Comparison of ENCODE assay signal across 8 cellular contexts in genomic region chr17:74749262-74750038, GRCh38. TPM values are rescaled to one million over a fixed set of nuclear protein-coding genes. Genes with fewer than 3 reads are reported as not detected.
DNase-seq lines count a peak whose midpoint lies in the region; ATAC-seq, FAIRE-seq and TF ChIP-seq lines count a peak whose summit lies in the region.

No MANE protein-coding gene starts in this region.

- in situ Hi-C loops in Panc1 (cut with HindIII; ENCODE audit: low pct_unique_long_range_greater_than_20kb, low sequenced_read_pairs), result no loop called here
- in situ Hi-C loops in GM12878 (cut with MboI), result no loop called here
- in situ Hi-C loops in KBM-7 (cut with MboI; ENCODE audit: low pct_unique_long_range_greater_than_20kb, low sequenced_read_pairs), result no loop called here

- H3K79me2 ChIP-seq in GM12878 (ENCODE audit: control insufficient read depth, insufficient read depth, low read length), result peaks cover 33% of the 10 kb centered on the region

- BruUV-seq in Panc1 (replicated peaks; lab: Mats Ljungman, UMichigan) (no TSS peak), GM12878 (replicated peaks; lab: Mats Ljungman, UMichigan) (no TSS peak)

- H3K4me3 ChIP-seq in HEK293 (ENCODE audit: low read depth, low read length) (peak overlapping the region; percentile 81), Panc1 (ENCODE audit: low read depth in 2 of 2, low read length in 2 of 2) (peak overlapping the region; percentile 76 to 95), GM12878 (peak overlapping the region; percentile 96)

- TF ChIP-seq EP300 in GM12878 (IDR thresholded peaks at IDR 0.05; ENCODE audit: borderline replicate concordance in 1 of 2, control insufficient read depth in 1 of 2, low read depth in 2 of 2, low read length in 2 of 2), result no peak

- peak overlapping the region; percentile 92 for H3K4me2 ChIP-seq in GM12878 (ENCODE audit: control insufficient read depth, insufficient read depth)

- TF ChIP-seq CTCF in HEK293 (tag by site-specific recombination; IDR thresholded peaks at IDR 0.05) (no peak), Panc1 (IDR thresholded peaks at IDR 0.05) (no peak), GM12878 (IDR thresholded peaks at IDR 0.05 in 2 of 3, conservative IDR thresholded peaks at IDR 0.05 in 1 of 3; ENCODE audit: control insufficient read depth in 2 of 3, extremely low read depth in 1 of 3, insufficient read depth in 1 of 3, low read depth in 3 of 3, low read length in 3 of 3) (no peak)

- H3K9me3 ChIP-seq in HEK293 (ENCODE audit: control insufficient read depth, insufficient read depth, low read depth, low read length) (no peaks in the 10 kb centered on the region), Panc1 (ENCODE audit: control insufficient read depth, insufficient read depth, low read depth, low read length) (no peaks in the 10 kb centered on the region), GM12878 (replicated peaks; ENCODE audit: control insufficient read depth, insufficient read depth, low read length) (no peaks in the 10 kb centered on the region)

- peak; percentile 34 for DNase-seq in COLO668 (lab: John Stamatoyannopoulos, UW; ENCODE audit: unreplicated experiment)
- no peak for DNase-seq in Panc1 (ENCODE audit: low read depth, low spot score)
- DNase-seq in GM12878 (ENCODE audit: low read depth, low spot score), result no peak
- peak; percentile 90 for DNase-seq in left kidney (ENCODE audit: low read depth, low spot score)
- DNase-seq in stimulated activated naive CD8-positive, alpha-beta T cell treated with anti-CD3 and anti-CD28 coated beads, Interleukin-15, Interleukin-2, amounts not matched to agents 100 U/mL and 50 U/mL, for 24 hours, result peak; percentile 64
- DNase-seq in NCI-H1417 treated with DMSO at 0.1 percent for 48 hours (lab: John Stamatoyannopoulos, UW), result no peak
- DNase-seq in KBM-7, result no peak

- H2AFZ ChIP-seq in GM12878 (ENCODE audit: control insufficient read depth, low read depth, low read length), result peak overlapping the region; percentile 71

- no peak for TF ChIP-seq RAD21 in GM12878 (IDR thresholded peaks at IDR 0.05; ENCODE audit: insufficient read depth, low read depth, low read length)

- 2% methylated on average over 45 of the region's 47 CpGs for WGBS in GM12878 (ENCODE audit: insufficient coverage, insufficient replicate concordance, low lambda C conversion rate, missing lambda C conversion rate)

- CTCF ChIA-PET in HEK293 (lab: Yijun Ruan, JAX) (interaction anchor here (0.6 to 3.0 kb wide), 13 partner anchors 9 to 1903 kb away, joined by 3 to 13 read pairs (median 4); no protein-coding TSS in a partner anchor), Panc1 (lab: Charles Lee) (interaction anchor here (0.6 to 2.3 kb wide), 5 partner anchors 9 to 92 kb away, joined by 5 to 12 read pairs (median 6); no protein-coding TSS in a partner anchor), GM12878 (lab: Yijun Ruan, JAX) (interaction anchor here (0.6 to 2.1 kb wide), 18 partner anchors 10 to 1418 kb away, joined by 3 to 12 read pairs (median 4); partner anchors contain the start of genes NAT9 and RAB37)

- no peaks in the 10 kb centered on the region for H4K20me1 ChIP-seq in GM12878 (ENCODE audit: control insufficient read depth, insufficient read depth)

- H3K36me3 ChIP-seq in HEK293 (ENCODE audit: control insufficient read depth in 2 of 2, insufficient read depth in 1 of 2, low read length in 2 of 2) (no peaks in the 10 kb centered on the region), Panc1 (ENCODE audit: control insufficient read depth, insufficient read depth, low read length) (peaks cover 2% of the 10 kb centered on the region; the same call in 1 of the 2 replicates), GM12878 (ENCODE audit: control insufficient read depth in 2 of 2, insufficient read depth in 2 of 2, low read length in 1 of 2) (no peaks in the 10 kb centered on the region)

- RAD21 ChIA-PET in GM12878 (lab: Charles Lee; ENCODE audit: unreplicated experiment), result interaction anchor here (0.6 to 2.9 kb wide), 9 partner anchors 10 to 211 kb away, joined by 3 to 11 read pairs (median 4); partner anchors contain the start of gene FDXR

- H3K27ac ChIP-seq in HEK293 (ENCODE audit: extremely low read depth, low read depth, low read length) (peak overlapping the region; percentile 68; the same call in 1 of the 2 replicates), Panc1 (ENCODE audit: low read length) (peak overlapping the region; percentile 87), GM12878 (ENCODE audit: control insufficient read depth, insufficient read depth) (peak overlapping the region; percentile 64; the same call in 1 of the 2 replicates)

- SMC1A ChIA-PET in GM12878 (lab: Charles Lee; ENCODE audit: uncharacterized antibody, unreplicated experiment), result interaction anchor here (0.9 to 3.1 kb wide), 7 partner anchors 10 to 92 kb away, joined by 3 to 10 read pairs (median 6); partner anchors contain the start of genes NAT9 and RAB37

- no peak for TF ChIP-seq POLR2A in GM12878 (IDR thresholded peaks at IDR 0.05; ENCODE audit: low read depth, low read length)

- no peak for FAIRE-seq in GM12878 (lab: Jason Lieb, UNC)

- intact Hi-C loops in Panc1 (cut with micrococcal nuclease; ENCODE audit: unreplicated experiment) (no loop called here), GM12878 (cut with micrococcal nuclease; ENCODE audit: unreplicated experiment) (no loop called here)

- H3K9ac ChIP-seq in GM12878 (ENCODE audit: control insufficient read depth, insufficient read depth, low read length), result peak overlapping the region; percentile 73

- ATAC-seq in Panc1 (peak; percentile 19), GM12878 (peak; percentile 33)
- ATAC-seq in stimulated activated naive CD8-positive, alpha-beta T cell treated with anti-CD3 and anti-CD28 coated beads, Interleukin-15, Interleukin-2, amounts not matched to agents 100 U/mL and 50 U/mL, for 24 hours, result no peak

- H3K4me1 ChIP-seq in HEK293 (ENCODE audit: control insufficient read depth, insufficient read depth, low read length), result peaks cover 7% of the 10 kb centered on the region
- peaks cover 38% of the 10 kb centered on the region for H3K4me1 ChIP-seq in Panc1 (ENCODE audit: control insufficient read depth, insufficient read depth, low read length)
- peaks cover 4% of the 10 kb centered on the region for H3K4me1 ChIP-seq in GM12878 (ENCODE audit: control insufficient read depth, insufficient read depth, low read length)

- H3K27me3 ChIP-seq in Panc1 (ENCODE audit: control insufficient read depth, insufficient read depth, low read length) (no peaks in the 10 kb centered on the region), GM12878 (replicated peaks in 1 of 2; ENCODE audit: control insufficient read depth in 2 of 2, insufficient read depth in 2 of 2, low read length in 1 of 2) (no peaks in the 10 kb centered on the region)

- POLR2A ChIA-PET in HEK293 (lab: Yijun Ruan, JAX) (interaction anchor here (0.7 to 1.9 kb wide), 9 partner anchors 9 to 124 kb away, joined by 3 to 22 read pairs (median 7); partner anchors contain the start of genes FDXR and NAT9), Panc1 (lab: Charles Lee) (interaction anchor here (0.6 to 1.1 kb wide), 2 partner anchors 11 to 18 kb away, joined by 3 to 4 read pairs; no protein-coding TSS in a partner anchor), GM12878 (lab: Charles Lee) (interaction anchor here (0.6 to 3.9 kb wide), 9 partner anchors 10 to 124 kb away, joined by 3 to 17 read pairs (median 6); partner anchors contain the start of genes FDXR, NAT9 and RAB37)

RNA-seq across cellular contexts. Expression of gene NHERF1, which starts 1.0 kb away (rescaled TPM):
- 90.8 TPM for total RNA-seq in Panc1 (2021; ENCODE audit: unreplicated experiment)
- 66.0 TPM for polyA plus RNA-seq in Panc1 (2012; ENCODE audit: insufficient read length)
- 10.8 and 11.9 TPM in 2 replicates for total RNA-seq in GM12878 (2013; cell fraction: nucleolus; rRNA removed)
- total RNA-seq in GM12878 (2014; rRNA removed), result 24.7 and 27.4 TPM in 2 replicates
- 21.5 and 23.5 TPM in 2 replicates for total RNA-seq in GM12878 (2014; rRNA removed; fragmentation: Illumina TruSeq; extraction: Trizol)
- 52.9 and 53.2 TPM in 2 replicates for total RNA-seq in GM12878 (2021)
- polyA plus RNA-seq in GM12878 (2011; ENCODE audit: low read depth), result 13.3 TPM
- polyA plus RNA-seq in GM12878 (2011; rRNA removed), result 35.4 and 61.6 TPM in 2 replicates
- polyA plus RNA-seq in GM12878 (2011; cell fraction: cytosol; rRNA removed), result 72.8 and 76.3 TPM in 2 replicates
- polyA plus RNA-seq in GM12878 (2011; cell fraction: nucleus; rRNA removed), result 42.6 and 58.8 TPM in 2 replicates
- polyA plus RNA-seq in GM12878 (2012), result 27.8 and 28.5 TPM in 2 replicates
- polyA plus RNA-seq in GM12878 (2014; fragmentation: Illumina TruSeq; extraction: Trizol), result 21.5 and 39.2 TPM in 2 replicates
- polyA plus RNA-seq in GM12878 (2014; fragmentation: Nextera tagmentation; extraction: Ambion mirVana), result 10 to 100 TPM; 13.4 to 14.3 TPM
- 38.8 and 41.3 TPM in 2 replicates for polyA plus RNA-seq in GM12878 (2014; rRNA removed)
- polyA plus RNA-seq in GM12878 (2016; fragmentation: Nextera tagmentation; extraction: Ambion mirVana), result 10 to 100 TPM; 57.3 to 61.2 TPM
- polyA minus RNA-seq in GM12878 (2011; rRNA and poly(A)+ RNA removed), result 49.8 and 66.4 TPM in 2 replicates
- polyA minus RNA-seq in GM12878 (2011; cell fraction: cytosol; rRNA and poly(A)+ RNA removed), result 24.6 and 28.6 TPM in 2 replicates
- polyA minus RNA-seq in GM12878 (2011; cell fraction: nucleus; rRNA and poly(A)+ RNA removed), result 8.5 and 14.5 TPM in 2 replicates

RNA-seq across cellular contexts. Expression of gene RAB37, which starts 12.4 kb away (rescaled TPM):
- total RNA-seq in Panc1 (2021; ENCODE audit: unreplicated experiment) (1.5 TPM), GM12878 (2014; rRNA removed) (1.1 and 1.5 TPM in 2 replicates), GM12878 (2014; rRNA removed; fragmentation: Illumina TruSeq; extraction: Trizol) (1.7 and 2.0 TPM in 2 replicates), GM12878 (2021) (2.3 and 2.7 TPM in 2 replicates)
- 1.2 TPM for polyA plus RNA-seq in Panc1 (2012; ENCODE audit: insufficient read length)
- 7.8 and 10.2 TPM in 2 replicates for total RNA-seq in GM12878 (2013; cell fraction: nucleolus; rRNA removed)
- polyA plus RNA-seq in GM12878 (2011; ENCODE audit: low read depth), result 9.9 TPM
- polyA plus RNA-seq in GM12878 (2011; rRNA removed) (4.5 and 5.6 TPM in 2 replicates), GM12878 (2014; fragmentation: Illumina TruSeq; extraction: Trizol) (1.9 and 3.1 TPM in 2 replicates), GM12878 (2014; fragmentation: Nextera tagmentation; extraction: Ambion mirVana) (under 1 TPM; 0.48 to 0.97 TPM), GM12878 (2014; rRNA removed) (3.6 and 5.6 TPM in 2 replicates), GM12878 (2016; fragmentation: Nextera tagmentation; extraction: Ambion mirVana) (1 to 10 TPM; 1.6 to 1.7 TPM)
- 4.4 and 4.5 TPM in 2 replicates for polyA plus RNA-seq in GM12878 (2011; cell fraction: cytosol; rRNA removed)
- polyA plus RNA-seq in GM12878 (2011; cell fraction: nucleus; rRNA removed), result 4.2 and 8.4 TPM in 2 replicates
- 11.4 and 11.9 TPM in 2 replicates for polyA plus RNA-seq in GM12878 (2012)
- polyA minus RNA-seq in GM12878 (2011; rRNA and poly(A)+ RNA removed), result 2.7 and 4.6 TPM in 2 replicates
- polyA minus RNA-seq in GM12878 (2011; cell fraction: cytosol; rRNA and poly(A)+ RNA removed), result 1.1 and 1.9 TPM in 2 replicates
- 0.48 and 0.86 TPM in 2 replicates for polyA minus RNA-seq in GM12878 (2011; cell fraction: nucleus; rRNA and poly(A)+ RNA removed)

RNA-seq across cellular contexts. Expression of gene NAT9, which starts 26.7 kb away (rescaled TPM):
- total RNA-seq in Panc1 (2021; ENCODE audit: unreplicated experiment), result 90.1 TPM
- polyA plus RNA-seq in Panc1 (2012; ENCODE audit: insufficient read length), result 59.6 TPM
- 68.1 and 91.4 TPM in 2 replicates for total RNA-seq in GM12878 (2013; cell fraction: nucleolus; rRNA removed)
- total RNA-seq in GM12878 (2014; rRNA removed), result 16.3 and 16.7 TPM in 2 replicates
- 27.5 and 28.0 TPM in 2 replicates for total RNA-seq in GM12878 (2014; rRNA removed; fragmentation: Illumina TruSeq; extraction: Trizol)
- total RNA-seq in GM12878 (2021), result 44.8 and 45.3 TPM in 2 replicates
- polyA plus RNA-seq in GM12878 (2011; ENCODE audit: low read depth), result 36.0 TPM
- 23.2 and 26.7 TPM in 2 replicates for polyA plus RNA-seq in GM12878 (2011; rRNA removed)
- polyA plus RNA-seq in GM12878 (2011; cell fraction: cytosol; rRNA removed), result 31.5 and 40.8 TPM in 2 replicates
- 150 and 164 TPM in 2 replicates for polyA plus RNA-seq in GM12878 (2011; cell fraction: nucleus; rRNA removed)
- polyA plus RNA-seq in GM12878 (2012), result 40.0 and 45.4 TPM in 2 replicates
- 17.9 and 26.4 TPM in 2 replicates for polyA plus RNA-seq in GM12878 (2014; fragmentation: Illumina TruSeq; extraction: Trizol)
- 1 to 10 TPM; 3.5 to 4.5 TPM for polyA plus RNA-seq in GM12878 (2014; fragmentation: Nextera tagmentation; extraction: Ambion mirVana)
- polyA plus RNA-seq in GM12878 (2014; rRNA removed), result 43.2 and 46.4 TPM in 2 replicates
- 10 to 100 TPM; 33.9 to 36.4 TPM for polyA plus RNA-seq in GM12878 (2016; fragmentation: Nextera tagmentation; extraction: Ambion mirVana)
- polyA minus RNA-seq in GM12878 (2011; rRNA and poly(A)+ RNA removed), result 18.9 and 36.0 TPM in 2 replicates
- polyA minus RNA-seq in GM12878 (2011; cell fraction: cytosol; rRNA and poly(A)+ RNA removed), result 6.5 and 9.3 TPM in 2 replicates
- 29.6 and 34.8 TPM in 2 replicates for polyA minus RNA-seq in GM12878 (2011; cell fraction: nucleus; rRNA and poly(A)+ RNA removed)

RNA-seq across cellular contexts. Expression of gene CD300LF, which starts 36.7 kb away (rescaled TPM):
- not detected for total RNA-seq in Panc1 (2021; ENCODE audit: unreplicated experiment)
- polyA plus RNA-seq in Panc1 (2012; ENCODE audit: insufficient read length), result not detected
- not detected in 2 replicates for total RNA-seq in GM12878 (2013; cell fraction: nucleolus; rRNA removed)
- not detected in 2 replicates for total RNA-seq in GM12878 (2014; rRNA removed)
- total RNA-seq in GM12878 (2014; rRNA removed; fragmentation: Illumina TruSeq; extraction: Trizol), result not detected in 2 replicates
- total RNA-seq in GM12878 (2021), result not detected in 2 replicates
- polyA plus RNA-seq in GM12878 (2011; ENCODE audit: low read depth), result not detected
- 0.15 TPM in 1 of 2 replicates, not detected in the other for polyA plus RNA-seq in GM12878 (2011; rRNA removed)
- not detected in 2 replicates for polyA plus RNA-seq in GM12878 (2011; cell fraction: cytosol; rRNA removed)
- polyA plus RNA-seq in GM12878 (2011; cell fraction: nucleus; rRNA removed), result not detected in 2 replicates
- polyA plus RNA-seq in GM12878 (2012), result not detected in 2 replicates
- polyA plus RNA-seq in GM12878 (2014; fragmentation: Illumina TruSeq; extraction: Trizol), result not detected in 2 replicates
- not detected for polyA plus RNA-seq in GM12878 (2014; fragmentation: Nextera tagmentation; extraction: Ambion mirVana)
- polyA plus RNA-seq in GM12878 (2014; rRNA removed), result not detected in 2 replicates
- polyA plus RNA-seq in GM12878 (2016; fragmentation: Nextera tagmentation; extraction: Ambion mirVana), result not detected
- not detected in 2 replicates for polyA minus RNA-seq in GM12878 (2011; rRNA and poly(A)+ RNA removed)
- not detected in 2 replicates for polyA minus RNA-seq in GM12878 (2011; cell fraction: cytosol; rRNA and poly(A)+ RNA removed)
- not detected in 2 replicates for polyA minus RNA-seq in GM12878 (2011; cell fraction: nucleus; rRNA and poly(A)+ RNA removed)

Comparison
In these comparisons a context has a peak if more than half of its experiments do, and no peak if none do; other contexts are left out.
1. DNase-seq: peak in COLO668 (single experiment), left kidney (single experiment) and stimulated activated naive CD8-positive, alpha-beta T cell treated with anti-CD3 and anti-CD28 coated beads, Interleukin-15, Interleukin-2, amounts not matched to agents 100 U/mL and 50 U/mL, for 24 hours (single experiment); none in Panc1 (single experiment), GM12878 (single experiment), NCI-H1417 treated with DMSO at 0.1 percent for 48 hours (single experiment) and KBM-7 (single experiment).
2. Peak in every context shown above with its lines, with median percentiles within 50 percentile points of each other: H3K27ac ChIP-seq and H3K4me3 ChIP-seq.